8 cellular contexts compared by ENCODE assay signal in genomic region chr3:138914870-138915502, GRCh38. TPM values are rescaled to one million over a fixed set of nuclear protein-coding genes. Genes with fewer than 3 reads are reported as not detected.
DNase-seq lines count a peak whose midpoint lies in the region; ATAC-seq, FAIRE-seq and TF ChIP-seq lines count a peak whose summit lies in the region.

No MANE protein-coding gene starts in this region.

- WGBS in K562 (ENCODE audit: insufficient coverage, low coverage, missing lambda C conversion rate), result 3% methylated on average over 19 of the region's 19 CpGs
- WGBS in HepG2 (ENCODE audit: low lambda C conversion rate), result 4% methylated on average over 18 of the region's 19 CpGs
- 14 to 23% methylated on average over 19 of the region's 19 CpGs for WGBS in tibial nerve, 2 donors

- peak; percentile 87 for FAIRE-seq in K562 (lab: Jason Lieb, UNC)
- peak; percentile 86 for FAIRE-seq in HepG2 (lab: Jason Lieb, UNC)

- H3K4me2 ChIP-seq in K562 (ENCODE audit: insufficient read depth, low read length) (peak overlapping the region; percentile 80), HepG2 (ENCODE audit: low read depth, low read length) (peak overlapping the region; percentile 66)

- no peak for TF ChIP-seq RAD21 in K562 (CRISPR knock-in tag; conservative IDR thresholded peaks at IDR 0.05 in 1 of 2, IDR thresholded peaks at IDR 0.05 in 1 of 2)
- no peak for TF ChIP-seq RAD21 in HepG2 (CRISPR knock-in tag; IDR thresholded peaks at IDR 0.05)

- H3K4me1 ChIP-seq in ES-I3 (ENCODE audit: insufficient read depth, low read length), result no peaks in the 10 kb centered on the region
- peaks cover 32 to 38% of the 10 kb centered on the region in 2 experiments for H3K4me1 ChIP-seq in K562 (replicated peaks in 1 of 2; ENCODE audit: control insufficient read depth in 2 of 2, insufficient read depth in 2 of 2, low read length in 2 of 2)
- peaks cover 15% of the 10 kb centered on the region for H3K4me1 ChIP-seq in HepG2 (ENCODE audit: insufficient read depth, low read length)
- peaks cover 0 to 14% (median 7%) of the 10 kb centered on the region in 4 donors for H3K4me1 ChIP-seq in tibial nerve

- TF ChIP-seq EP300 in K562 (IDR thresholded peaks at IDR 0.05; ENCODE audit: low read length) (no peak; the same call in 1 of the 2 replicates), HepG2 (IDR thresholded peaks at IDR 0.05; ENCODE audit: low read depth in 2 of 2, low read length in 2 of 2) (peak in 1 of 2 experiments; percentile 69; a peak in 2 of 4 replicates), HepG2 (CRISPR knock-in tag; IDR thresholded peaks at IDR 0.05; ENCODE audit: borderline replicate concordance) (peak; percentile 52), tibial nerve (IDR thresholded peaks at IDR 0.05) (no peak)

- in situ Hi-C loops in K562 (cut with MboI) (loop anchor here (5.0 kb wide), 2 partner anchors 83 to 218 kb away; partner anchors contain the start of gene PIK3CB), HepG2 (cut with HindIII; ENCODE audit: extremely low pct_ligation_motif_present, low pct_unique_long_range_greater_than_20kb) (loop anchor here (5.0 kb wide), 4 partner anchors 83 to 433 kb away; partner anchors contain the start of gene PIK3CB)

- intact Hi-C loops in K562 (cut with micrococcal nuclease), result loop anchor here (1.0 to 10.0 kb wide), 5 partner anchors 40 to 848 kb away; partner anchors contain the start of genes ARMC8, CEP70 and PIK3CB
- intact Hi-C loops in HepG2 (cut with micrococcal nuclease; ENCODE audit: unreplicated experiment), result loop anchor here (1.0 to 2.0 kb wide), 4 partner anchors 52 to 321 kb away; partner anchors contain the start of genes CEP70 and PIK3CB

- POLR2A ChIA-PET in K562 (lab: Yijun Ruan, JAX) (interaction anchor here (0.6 to 1.9 kb wide), 19 partner anchors 12 to 531 kb away, joined by 3 to 11 read pairs (median 4); partner anchors contain the start of genes CEP70 and PIK3CB), HepG2 (lab: Yijun Ruan, JAX) (interaction anchor here (0.7 to 4.1 kb wide), 30 partner anchors 12 to 481 kb away, joined by 3 to 57 read pairs (median 4); partner anchors contain the start of genes CEP70, ESYT3, FAIM and PIK3CB)

- H3K9me3 ChIP-seq in ES-I3 (ENCODE audit: control insufficient read depth, insufficient read depth, low read length), result no peaks in the 10 kb centered on the region
- no peaks in the 10 kb centered on the region for H3K9me3 ChIP-seq in K562 (replicated peaks; ENCODE audit: control insufficient read depth, insufficient read depth, low read depth, low read length)
- no peaks in the 10 kb centered on the region for H3K9me3 ChIP-seq in HepG2 (ENCODE audit: low read length)
- H3K9me3 ChIP-seq in tibial nerve, result no peaks in the 10 kb centered on the region

- peak overlapping the region; percentile 86 for H3K4me3 ChIP-seq in H7 (ENCODE audit: insufficient read depth, low read depth, low read length)
- H3K4me3 ChIP-seq in NB4 (ENCODE audit: low read depth, low read length), result peak overlapping the region; percentile 61
- peak overlapping the region; percentile 79 for H3K4me3 ChIP-seq in K562
- peak overlapping the region; percentile 82 to 89 (median 83); a peak in 5 of 6 replicates for H3K4me3 ChIP-seq in HepG2 (replicated peaks in 1 of 3; ENCODE audit: insufficient read depth in 1 of 3, low read depth in 2 of 3, low read length in 3 of 3)
- H3K4me3 ChIP-seq in tibial nerve, result peak overlapping the region; percentile 64 to 93 (median 74)

- TF ChIP-seq CTCF in NB4 (IDR thresholded peaks at IDR 0.05; ENCODE audit: low read depth, low read length) (no peak), K562 (IDR thresholded peaks at IDR 0.05 in 2 of 3, conservative IDR thresholded peaks at IDR 0.05 in 1 of 3; ENCODE audit: insufficient read depth in 2 of 3, low read depth in 1 of 3, low read length in 3 of 3) (no peak), HepG2 (CRISPR knock-in tag; IDR thresholded peaks at IDR 0.05) (no peak), tibial nerve (IDR thresholded peaks at IDR 0.05) (no peak)

- H4K20me1 ChIP-seq in K562 (replicated peaks; ENCODE audit: control insufficient read depth, insufficient read depth, low read length) (no peaks in the 10 kb centered on the region), HepG2 (ENCODE audit: insufficient read depth, low read length) (no peaks in the 10 kb centered on the region)

- DNase-seq in H7 (peak; percentile 66), NB4 (ENCODE audit: low read depth) (peak; percentile 78), K562 (ENCODE audit: extremely low read depth in 1 of 4, low spot score in 3 of 4) (peak; percentile 65 to 80 (median 72)), HepG2 (ENCODE audit: low spot score) (peak; percentile 87), tibial nerve (ENCODE audit: low spot score in 2 of 2) (no peak), 8988T (no peak), HK-2 (ENCODE audit: unreplicated experiment) (no peak)

- no peaks in the 10 kb centered on the region for H3K9me1 ChIP-seq in K562 (ENCODE audit: control insufficient read depth, insufficient read depth, low read length)

- peaks cover 7% of the 10 kb centered on the region; the same call in 2 of the 3 replicates for H3K79me2 ChIP-seq in K562 (ENCODE audit: control insufficient read depth, insufficient read depth, low read length)
- H3K79me2 ChIP-seq in HepG2 (ENCODE audit: insufficient read depth, low read length), result no peaks in the 10 kb centered on the region

- peak; percentile 47 for ATAC-seq in K562
- peak; percentile 73 for ATAC-seq in HepG2

- H3K9ac ChIP-seq in ES-I3 (ENCODE audit: low read depth, low read length) (peak overlapping the region; percentile 67), K562 (ENCODE audit: insufficient read depth in 1 of 2, low read depth in 2 of 2, low read length in 2 of 2) (peak overlapping the region; percentile 95 to 99), HepG2 (ENCODE audit: insufficient read depth, low read depth, low read length) (peak overlapping the region; percentile 73)

- peak overlapping the region; percentile 98 for H3K27ac ChIP-seq in K562 (ENCODE audit: extremely low read depth, low read depth, low read length)
- H3K27ac ChIP-seq in HepG2 (ENCODE audit: extremely low read length, insufficient read depth, low read length), result peak overlapping the region; percentile 83
- H3K27ac ChIP-seq in tibial nerve, result peak overlapping the region; percentile 86 to 96 (median 91)

- H3K27me3 ChIP-seq in H7 (ENCODE audit: control insufficient read depth, insufficient read depth, low read length), result peaks cover 2% of the 10 kb centered on the region; the same call in 1 of the 2 replicates
- H3K27me3 ChIP-seq in K562 (ENCODE audit: control insufficient read depth in 2 of 2, insufficient read depth in 2 of 2, low read length in 2 of 2), result no peaks in the 10 kb centered on the region
- H3K27me3 ChIP-seq in HepG2 (ENCODE audit: control insufficient read depth in 1 of 2, insufficient read depth in 2 of 2, low read length in 2 of 2), result no peaks in the 10 kb centered on the region; a peak in 2 of 5 replicates
- no peaks in the 10 kb centered on the region for H3K27me3 ChIP-seq in tibial nerve

- CTCF ChIA-PET in K562 (lab: Yijun Ruan, JAX; ENCODE audit: low intra/inter-chr PET ratio) (interaction anchor here (0.6 to 2.5 kb wide), 8 partner anchors 79 to 735 kb away, joined by 3 to 21 read pairs (median 7); partner anchors contain the start of genes CEP70 and PIK3CB), HepG2 (lab: Yijun Ruan, JAX; ENCODE audit: low intra/inter-chr PET ratio, low total read pairs) (interaction anchor here (1.2 to 3.1 kb wide), 5 partner anchors 80 to 436 kb away, joined by 4 to 39 read pairs (median 21); partner anchors contain the start of genes CEP70 and PIK3CB)

- BruUV-seq in K562 (replicated peaks; lab: Mats Ljungman, UMichigan), result TSS peak; percentile 73
- BruUV-seq in HepG2 (replicated peaks; lab: Mats Ljungman, UMichigan), result TSS peak; percentile 67

- TF ChIP-seq POLR2A in NB4 (IDR thresholded peaks at IDR 0.05; ENCODE audit: extremely low read depth, insufficient read length) (no peak), K562 (conservative IDR thresholded peaks at IDR 0.05) (no peak), HepG2 (IDR thresholded peaks at IDR 0.05; ENCODE audit: insufficient read depth in 1 of 2, low read depth in 2 of 2, low read length in 2 of 2) (peak in 1 of 2 experiments; percentile 2; a peak in 1 of 4 replicates), tibial nerve (IDR thresholded peaks at IDR 0.05) (no peak)

- H3K36me3 ChIP-seq in ES-I3 (ENCODE audit: insufficient read depth, low read length), result no peaks in the 10 kb centered on the region
- no peaks in the 10 kb centered on the region for H3K36me3 ChIP-seq in H7 (replicated peaks; ENCODE audit: control insufficient read depth, insufficient read depth, low read length)
- H3K36me3 ChIP-seq in K562 (ENCODE audit: control insufficient read depth, insufficient read depth, low read length), result no peaks in the 10 kb centered on the region
- H3K36me3 ChIP-seq in HepG2 (replicated peaks in 1 of 2; ENCODE audit: control insufficient read depth in 1 of 2, insufficient read depth in 2 of 2, low read length in 2 of 2), result no peaks in the 10 kb centered on the region
- H3K36me3 ChIP-seq in tibial nerve, result no peaks in the 10 kb centered on the region

- H2AFZ ChIP-seq in K562 (ENCODE audit: low read depth, low read length) (peak overlapping the region; percentile 98), HepG2 (ENCODE audit: low read length) (no peak overlapping the region)

RNA-seq across cellular contexts. Expression of gene FOXL2, which starts 32.0 kb away (rescaled TPM):
- total RNA-seq in H7 (2014; rRNA removed; shearing (Covaris generic)), result 1.6 and 2.2 TPM in 2 replicates
- 2.5 and 6.4 TPM in 2 replicates for total RNA-seq in K562 (2011; cell fraction: chromatin; rRNA removed; ENCODE audit: low replicate concordance)
- total RNA-seq in K562 (2011; cell fraction: nucleolus; rRNA removed), result 10.9 and 11.2 TPM in 2 replicates
- 6.1 and 6.2 TPM in 2 replicates for total RNA-seq in K562 (2011; cell fraction: nucleoplasm; rRNA removed)
- total RNA-seq in K562 (2014; rRNA removed) (10.8 and 13.3 TPM in 2 replicates), K562 (2014; rRNA removed; fragmentation: Illumina TruSeq; extraction: Trizol) (2.1 and 2.4 TPM in 2 replicates), K562 (2015; rRNA removed; fragmentation: Illumina TruSeq; extraction: Trizol) (4.1 and 4.6 TPM in 2 replicates), K562 (2021) (21.4 and 22.1 TPM in 2 replicates), HepG2 (2016; rRNA removed; fragmentation: Illumina TruSeq; extraction: Trizol) (not detected in 2 replicates), tibial nerve (not detected)
- polyA plus RNA-seq in K562 (2011; rRNA removed) (3.1 and 4.0 TPM in 2 replicates), K562 (2014; fragmentation: Illumina TruSeq; extraction: Trizol) (3.2 and 5.5 TPM in 2 replicates), K562 (2014; fragmentation: Nextera tagmentation; extraction: Ambion mirVana) (under 1 TPM; 0.27 to 0.29 TPM), K562 (2014; rRNA removed) (12.6 and 14.3 TPM in 2 replicates), HepG2 (2011; rRNA removed) (not detected in 2 replicates)
- polyA plus RNA-seq in K562 (2011; cell fraction: cytosol; rRNA removed), result 4.2 and 18.5 TPM in 2 replicates
- polyA plus RNA-seq in K562 (2011; cell fraction: nucleus; rRNA removed), result 6.9 and 12.1 TPM in 2 replicates
- polyA plus RNA-seq in K562 (2012), result 8.2 and 9.7 TPM in 2 replicates
- 1.2 and 1.3 TPM in 2 replicates for polyA minus RNA-seq in K562 (2011; rRNA and poly(A)+ RNA removed)
- polyA minus RNA-seq in K562 (2011; cell fraction: cytosol; rRNA and poly(A)+ RNA removed), result 6.4 and 7.1 TPM in 2 replicates
- polyA minus RNA-seq in K562 (2011; cell fraction: nucleus; rRNA and poly(A)+ RNA removed), result 12.1 and 13.6 TPM in 2 replicates
- total RNA-seq in HepG2 (2016; cell fraction: cytosol; rRNA removed; fragmentation: Illumina TruSeq; extraction: Trizol; ENCODE audit: low read depth), result not detected in 2 replicates
- not detected in 2 replicates for total RNA-seq in HepG2 (2016; cell fraction: insoluble cytoplasmic fraction; rRNA removed; fragmentation: Illumina TruSeq; extraction: Trizol)
- not detected in 2 replicates for total RNA-seq in HepG2 (2016; cell fraction: membrane; rRNA removed; fragmentation: Illumina TruSeq; extraction: Trizol)
- not detected in 2 replicates for total RNA-seq in HepG2 (2016; cell fraction: nucleus; rRNA removed; fragmentation: Illumina TruSeq; extraction: Trizol)
- polyA plus RNA-seq in HepG2 (2011; cell fraction: cytosol; rRNA removed), result not detected in 2 replicates
- not detected in 2 replicates for polyA plus RNA-seq in HepG2 (2011; cell fraction: nucleus; rRNA removed)
- not detected in 2 replicates for polyA plus RNA-seq in HepG2 (2012)
- not detected in 2 replicates for polyA plus RNA-seq in HepG2 (2016; cell fraction: cytosol; fragmentation: Illumina TruSeq; extraction: Trizol; ENCODE audit: low read depth)
- polyA plus RNA-seq in HepG2 (2016; cell fraction: insoluble cytoplasmic fraction; fragmentation: Illumina TruSeq; extraction: Trizol; ENCODE audit: low read depth), result not detected in 2 replicates
- not detected in 2 replicates for polyA plus RNA-seq in HepG2 (2016; cell fraction: membrane; fragmentation: Illumina TruSeq; extraction: Trizol; ENCODE audit: low read depth)
- polyA plus RNA-seq in HepG2 (2016; cell fraction: nucleus; fragmentation: Illumina TruSeq; extraction: Trizol; ENCODE audit: insufficient read depth, low read depth), result not detected in 2 replicates
- polyA minus RNA-seq in HepG2 (2011; rRNA and poly(A)+ RNA removed; ENCODE audit: low replicate concordance), result 0.04 and 3.0 TPM in 2 replicates
- polyA minus RNA-seq in HepG2 (2011; cell fraction: cytosol; rRNA and poly(A)+ RNA removed), result 0.18 TPM in 1 of 2 replicates, not detected in the other
- polyA minus RNA-seq in HepG2 (2011; cell fraction: nucleus; rRNA and poly(A)+ RNA removed), result not detected in 2 replicates

RNA-seq across cellular contexts. Expression of gene FOXL2NB, which starts 32.0 kb away (rescaled TPM):
- 3.9 and 5.5 TPM in 2 replicates for total RNA-seq in H7 (2014; rRNA removed; shearing (Covaris generic))
- total RNA-seq in K562 (2011; cell fraction: chromatin; rRNA removed; ENCODE audit: low replicate concordance), result 42.1 and 68.2 TPM in 2 replicates
- total RNA-seq in K562 (2011; cell fraction: nucleolus; rRNA removed), result 45.3 and 55.2 TPM in 2 replicates
- 68.5 and 96.9 TPM in 2 replicates for total RNA-seq in K562 (2011; cell fraction: nucleoplasm; rRNA removed)
- total RNA-seq in K562 (2014; rRNA removed) (9.5 and 12.6 TPM in 2 replicates), K562 (2014; rRNA removed; fragmentation: Illumina TruSeq; extraction: Trizol) (5.9 and 6.1 TPM in 2 replicates), K562 (2015; rRNA removed; fragmentation: Illumina TruSeq; extraction: Trizol) (5.0 and 5.1 TPM in 2 replicates), K562 (2021) (10.2 TPM in 2 replicates), HepG2 (2016; rRNA removed; fragmentation: Illumina TruSeq; extraction: Trizol) (not detected in 2 replicates), tibial nerve (not detected)
- polyA plus RNA-seq in K562 (2011; rRNA removed) (17.4 and 20.3 TPM in 2 replicates), K562 (2014; fragmentation: Illumina TruSeq; extraction: Trizol) (9.0 and 10.1 TPM in 2 replicates), K562 (2014; fragmentation: Nextera tagmentation; extraction: Ambion mirVana) (under 1 TPM; 0.71 to 0.86 TPM), K562 (2014; rRNA removed) (13.5 and 18.4 TPM in 2 replicates), HepG2 (2011; rRNA removed) (0.03 TPM in 1 of 2 replicates, not detected in the other)
- 24.1 and 24.3 TPM in 2 replicates for polyA plus RNA-seq in K562 (2011; cell fraction: cytosol; rRNA removed)
- 52.1 and 71.2 TPM in 2 replicates for polyA plus RNA-seq in K562 (2011; cell fraction: nucleus; rRNA removed)
- polyA plus RNA-seq in K562 (2012), result 5.5 and 14.2 TPM in 2 replicates
- polyA minus RNA-seq in K562 (2011; rRNA and poly(A)+ RNA removed), result 7.5 and 11.6 TPM in 2 replicates
- 5.2 and 5.3 TPM in 2 replicates for polyA minus RNA-seq in K562 (2011; cell fraction: cytosol; rRNA and poly(A)+ RNA removed)
- 21.5 and 23.0 TPM in 2 replicates for polyA minus RNA-seq in K562 (2011; cell fraction: nucleus; rRNA and poly(A)+ RNA removed)
- total RNA-seq in HepG2 (2016; cell fraction: cytosol; rRNA removed; fragmentation: Illumina TruSeq; extraction: Trizol; ENCODE audit: low read depth), result not detected in 2 replicates
- total RNA-seq in HepG2 (2016; cell fraction: insoluble cytoplasmic fraction; rRNA removed; fragmentation: Illumina TruSeq; extraction: Trizol), result not detected in 2 replicates
- total RNA-seq in HepG2 (2016; cell fraction: membrane; rRNA removed; fragmentation: Illumina TruSeq; extraction: Trizol), result not detected in 2 replicates
- not detected in 2 replicates for total RNA-seq in HepG2 (2016; cell fraction: nucleus; rRNA removed; fragmentation: Illumina TruSeq; extraction: Trizol)
- polyA plus RNA-seq in HepG2 (2011; cell fraction: cytosol; rRNA removed), result not detected in 2 replicates
- 0.03 and 0.10 TPM in 2 replicates for polyA plus RNA-seq in HepG2 (2011; cell fraction: nucleus; rRNA removed)
- polyA plus RNA-seq in HepG2 (2012), result not detected in 2 replicates
- polyA plus RNA-seq in HepG2 (2016; cell fraction: cytosol; fragmentation: Illumina TruSeq; extraction: Trizol; ENCODE audit: low read depth), result not detected in 2 replicates
- polyA plus RNA-seq in HepG2 (2016; cell fraction: insoluble cytoplasmic fraction; fragmentation: Illumina TruSeq; extraction: Trizol; ENCODE audit: low read depth), result not detected in 2 replicates
- polyA plus RNA-seq in HepG2 (2016; cell fraction: membrane; fragmentation: Illumina TruSeq; extraction: Trizol; ENCODE audit: low read depth), result not detected in 2 replicates
- polyA plus RNA-seq in HepG2 (2016; cell fraction: nucleus; fragmentation: Illumina TruSeq; extraction: Trizol; ENCODE audit: insufficient read depth, low read depth), result not detected in 2 replicates
- polyA minus RNA-seq in HepG2 (2011; rRNA and poly(A)+ RNA removed; ENCODE audit: low replicate concordance), result 9.2 TPM in 1 of 2 replicates, not detected in the other
- not detected in 2 replicates for polyA minus RNA-seq in HepG2 (2011; cell fraction: cytosol; rRNA and poly(A)+ RNA removed)
- polyA minus RNA-seq in HepG2 (2011; cell fraction: nucleus; rRNA and poly(A)+ RNA removed), result not detected in 2 replicates

Comparison
In these comparisons a context has a peak if more than half of its experiments do, and no peak if none do; other contexts are left out.
1. DNase-seq: peak in H7 (single experiment), NB4 (single experiment), K562 (4 of 4) and HepG2 (single experiment); none in tibial nerve (0 of 2), 8988T (single experiment) and HK-2 (single experiment).
2. Peak in every context shown above with its lines, with median percentiles within 50 percentile points of each other: H3K9ac ChIP-seq, H3K4me3 ChIP-seq and H3K27ac ChIP-seq.